ENCODE assay signal across 9 cellular contexts in the genomic region with DNA sequence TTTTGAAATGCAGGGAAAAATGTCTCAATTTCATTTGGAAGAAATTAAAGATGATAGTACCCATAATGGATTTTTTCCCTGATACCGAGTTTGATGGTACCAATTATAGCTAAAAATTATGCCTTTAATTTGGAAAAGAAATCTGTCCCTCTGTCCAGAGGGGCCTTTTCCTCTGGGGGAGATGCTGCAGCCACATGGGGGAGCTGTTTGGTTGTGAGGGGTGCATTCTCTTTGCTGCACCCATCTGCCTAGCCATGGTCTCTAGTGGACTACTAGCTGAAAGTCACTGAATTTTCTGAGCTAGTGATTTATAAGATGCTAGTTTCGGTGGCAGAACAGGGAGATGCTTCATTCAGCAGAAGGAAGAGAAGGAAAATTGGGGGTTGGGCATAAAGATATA. TPM values are rescaled to one million over a fixed set of nuclear protein-coding genes. Genes with fewer than 3 reads are reported as not detected.
DNase-seq lines count a peak whose midpoint lies in the region; ATAC-seq and TF ChIP-seq lines count a peak whose summit lies in the region.
"Had no signal": no experiment of that assay in that cellular context is flagged by ENCODE, and none has a peak within 500 bp of the region (broad histone marks: within the 10 kb centered on the region; RNA-seq: fewer than 3 reads in every experiment).

No MANE protein-coding gene starts in this region.

- TF ChIP-seq POLR2A in erythroblast (IDR thresholded peaks at IDR 0.05; ENCODE audit: low read length), result no peak

- H3K27ac ChIP-seq in RWPE2 (ENCODE audit: poor library complexity, severe bottlenecking), result no peak overlapping the region
- H3K27ac ChIP-seq: neutrophil had no signal

- no peaks in the 10 kb centered on the region for H3K4me1 ChIP-seq in RWPE2 (ENCODE audit: insufficient read depth, poor library complexity, severe bottlenecking)

- POLR2A ChIA-PET in activated CD4-positive, alpha-beta T cell treated with anti-CD3 and anti-CD28 coated beads for 36 hours (lab: Charles Lee), result no interaction called here

- H3K36me3 Mint-ChIP-seq in activated CD4-positive, alpha-beta T cell treated with anti-CD3 and anti-CD28 coated beads for 36 hours (ENCODE audit: low read depth), result peaks cover 48% of the 10 kb centered on the region

- H3K27me3 ChIP-seq in RWPE2 (ENCODE audit: insufficient read depth, poor library complexity, severe bottlenecking), result no peaks in the 10 kb centered on the region
- H3K27me3 ChIP-seq: neutrophil had no signal

- no peak for ATAC-seq in activated CD4-positive, alpha-beta T cell treated with anti-CD3 and anti-CD28 coated beads for 36 hours
- ATAC-seq in RWPE2 (ENCODE audit: low read depth), result no peak; the same call in 2 of the 3 replicates
- ATAC-seq in GM21737 (IDR thresholded peaks at IDR 0.05; ENCODE audit: unreplicated experiment), result no peak
- no peak for ATAC-seq in HG03571 (IDR thresholded peaks at IDR 0.05; ENCODE audit: unreplicated experiment)

- H3K4me1 Mint-ChIP-seq in activated CD4-positive, alpha-beta T cell treated with anti-CD3 and anti-CD28 coated beads for 36 hours, result peaks cover 18% of the 10 kb centered on the region

- no peak overlapping the region for H3K4me3 ChIP-seq in RWPE2 (ENCODE audit: severe bottlenecking)

- no peak overlapping the region for H3K4me3 Mint-ChIP-seq in activated CD4-positive, alpha-beta T cell treated with anti-CD3 and anti-CD28 coated beads for 36 hours

- intact Hi-C loops in activated CD4-positive, alpha-beta T cell treated with anti-CD3 and anti-CD28 coated beads for 36 hours (cut with DNase I, micrococcal nuclease), result no loop called here

- H3K9me3 ChIP-seq in RWPE2 (ENCODE audit: severe bottlenecking), result no peaks in the 10 kb centered on the region
- H3K9me3 ChIP-seq: neutrophil had no signal

- H3K27ac Mint-ChIP-seq in activated CD4-positive, alpha-beta T cell treated with anti-CD3 and anti-CD28 coated beads for 36 hours, result no peak overlapping the region

- H3K27me3 Mint-ChIP-seq in activated CD4-positive, alpha-beta T cell treated with anti-CD3 and anti-CD28 coated beads for 36 hours, result no peaks in the 10 kb centered on the region

- peaks cover 56% of the 10 kb centered on the region for H3K36me3 ChIP-seq in RWPE2 (ENCODE audit: low read depth)

- CTCF ChIA-PET in activated CD4-positive, alpha-beta T cell treated with anti-CD3 and anti-CD28 coated beads for 36 hours (lab: Charles Lee), result interaction anchor here (0.6 to 3.2 kb wide), 17 partner anchors 9 to 1112 kb away, joined by 3 to 24 read pairs (median 4); a partner anchor contains a TSS

- no peaks in the 10 kb centered on the region for H3K9me3 Mint-ChIP-seq in activated CD4-positive, alpha-beta T cell treated with anti-CD3 and anti-CD28 coated beads for 36 hours (ENCODE audit: low read depth)

- peak; percentile 45 for TF ChIP-seq CTCF in RWPE2 (IDR thresholded peaks at IDR 0.05; ENCODE audit: poor library complexity, severe bottlenecking)

- peak; percentile 73 for DNase-seq in activated CD4-positive, alpha-beta T cell treated with anti-CD3 and anti-CD28 coated beads for 36 hours
- no peak for DNase-seq in activated CD4-positive, alpha-beta T cell treated with anti-CD3 and anti-CD28 coated beads for 1 hour
- DNase-seq in RWPE2 (ENCODE audit: low spot score) (no peak), erythroblast (lab: John Stamatoyannopoulos, UW) (peak; percentile 19 to 45), ecto neural progenitor cell (ENCODE audit: low spot score) (no peak)
- DNase-seq in stimulated activated CD4-positive, alpha-beta T cell treated with anti-CD3 and anti-CD28 coated beads, Interleukin-12 subunit alpha, Interleukin-12 subunit beta, amount 100 ng/mL, for 4 hours, result peak; percentile 36

RNA-seq across cellular contexts. Expression of a gene that starts 9.6 kb away (rescaled TPM):
- 100 to 1,000 TPM in 1 of 2 experiments, 10 to 100 TPM in 1; 81.0 to 139 TPM for total RNA-seq in activated CD4-positive, alpha-beta T cell treated with anti-CD3 and anti-CD28 coated beads for 36 hours

RNA-seq across cellular contexts. Expression of a gene that starts 10.0 kb away (rescaled TPM):
- 10 to 100 TPM; 22.8 to 31.1 TPM for total RNA-seq in activated CD4-positive, alpha-beta T cell treated with anti-CD3 and anti-CD28 coated beads for 36 hours

Comparison
In these comparisons a context has a peak if more than half of its experiments do, and no peak if none do; other contexts are left out.
1. DNase-seq: peak in activated CD4-positive, alpha-beta T cell treated with anti-CD3 and anti-CD28 coated beads for 36 hours (single experiment), erythroblast (2 of 2) and stimulated activated CD4-positive, alpha-beta T cell treated with anti-CD3 and anti-CD28 coated beads, Interleukin-12 subunit alpha, Interleukin-12 subunit beta, amount 100 ng/mL, for 4 hours (single experiment); none in activated CD4-positive, alpha-beta T cell treated with anti-CD3 and anti-CD28 coated beads for 1 hour (single experiment), RWPE2 (single experiment) and ecto neural progenitor cell (single experiment).